Comparison of ENCODE assay signal across 15 cellular contexts in the genomic region with DNA sequence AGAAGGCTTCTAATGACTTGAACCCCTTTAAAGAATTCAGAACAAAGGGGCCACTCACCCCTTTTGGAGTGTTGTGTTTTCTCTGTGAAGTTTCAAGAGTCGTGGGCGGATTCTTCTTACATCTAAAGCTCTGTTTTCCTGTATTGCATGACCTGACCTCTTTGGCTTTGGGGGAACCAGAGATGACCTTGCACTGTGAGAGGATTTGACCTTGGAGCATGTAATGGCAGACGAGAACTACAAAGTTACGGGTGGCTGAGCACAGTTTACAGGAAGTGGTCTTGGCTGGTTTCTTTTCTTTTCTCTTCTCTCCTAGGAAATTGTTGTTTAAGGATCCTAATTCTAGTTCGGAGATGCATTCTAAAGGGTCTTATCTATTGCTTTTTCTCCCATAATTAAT. TPM values are rescaled to one million over a fixed set of nuclear protein-coding genes. Genes with fewer than 3 reads are reported as not detected.
DNase-seq lines count a peak whose midpoint lies in the region; ATAC-seq, FAIRE-seq and TF ChIP-seq lines count a peak whose summit lies in the region.
"Had no signal": no experiment of that assay in that cellular context is flagged by ENCODE, and none has a peak within 500 bp of the region (broad histone marks: within the 10 kb centered on the region; RNA-seq: fewer than 3 reads in every experiment).

No MANE protein-coding gene starts in this region.

- ATAC-seq in HG03565 (IDR thresholded peaks at IDR 0.05; ENCODE audit: unreplicated experiment) = no peak

- H3K9ac ChIP-seq in BLaER1 treated with 17β-estradiol and CSF1 and Interleukin-3, amounts not matched to agents 10 nM and 100 nM = peak overlapping the region in 7 of 11 experiments; percentile 37 to 71 (median 45); a peak in 12 of 22 replicates
- H3K9ac ChIP-seq in SU-DHL-6 (ENCODE audit: low read length) (no peak overlapping the region), parathyroid adenoma (no peak overlapping the region)
- H3K9ac ChIP-seq: GM23248 had no signal

- H3K79me2 ChIP-seq in SU-DHL-6 (ENCODE audit: insufficient read depth, low read length) (no peaks in the 10 kb centered on the region), parathyroid adenoma (no peaks in the 10 kb centered on the region)

- H3K27me3 ChIP-seq in BLaER1 treated with 17β-estradiol and CSF1 and Interleukin-3, amounts not matched to agents 10 nM and 100 nM = no peaks in the 10 kb centered on the region
- H3K27me3 ChIP-seq in SU-DHL-6 (ENCODE audit: low read length) (no peaks in the 10 kb centered on the region), parathyroid adenoma (ENCODE audit: control insufficient read depth, insufficient read depth, low read length) (no peaks in the 10 kb centered on the region)
- H3K27me3 ChIP-seq: BE2C had no signal

- H3K9me2 ChIP-seq in SU-DHL-6 (replicated peaks; ENCODE audit: insufficient read depth, low read length) = no peaks in the 10 kb centered on the region

- peaks cover 35 to 62% (median 54%) of the 10 kb centered on the region in 11 experiments for H3K9me3 ChIP-seq in BLaER1 treated with 17β-estradiol and CSF1 and Interleukin-3, amounts not matched to agents 10 nM and 100 nM (replicated peaks in 1 of 11)
- H3K9me3 ChIP-seq in SU-DHL-6 (ENCODE audit: insufficient read depth, low read length) (peaks cover 21% of the 10 kb centered on the region; the same call in 1 of the 2 replicates), parathyroid adenoma (ENCODE audit: control insufficient read depth, low read length) (no peaks in the 10 kb centered on the region)

- H3K4me3 ChIP-seq in BLaER1 treated with 17β-estradiol and CSF1 and Interleukin-3, amounts not matched to agents 10 nM and 100 nM = peak overlapping the region in 3 of 10 experiments; percentile 8 to 51 (median 30); a peak in 2 of 20 replicates
- H3K4me3 ChIP-seq in SU-DHL-6 (ENCODE audit: insufficient read depth, low read length, poor library complexity, severe bottlenecking) (no peak overlapping the region), parathyroid adenoma (ENCODE audit: low read depth, low read length) (no peak overlapping the region)
- H3K4me3 ChIP-seq: GM23248 had no signal

- H3K4me1 ChIP-seq in BLaER1 treated with 17β-estradiol and CSF1 and Interleukin-3, amounts not matched to agents 10 nM and 100 nM = peaks cover 13 to 32% (median 25%) of the 10 kb centered on the region in 10 experiments
- H3K4me1 ChIP-seq in parathyroid adenoma = peaks cover 20% of the 10 kb centered on the region
- H3K4me1 ChIP-seq: BE2C had no signal

- peak overlapping the region in 10 of 11 experiments; percentile 24 to 87 (median 73); a peak in 18 of 22 replicates for H3K27ac ChIP-seq in BLaER1 treated with 17β-estradiol and CSF1 and Interleukin-3, amounts not matched to agents 10 nM and 100 nM
- H3K27ac ChIP-seq in SU-DHL-6 (ENCODE audit: low read depth, low read length) (no peak overlapping the region), parathyroid adenoma (no peak overlapping the region), substantia nigra (ENCODE audit: low read depth, low read length, poor library complexity, severe bottlenecking) (no peak overlapping the region)
- H3K27ac ChIP-seq: GM23248 had no signal

- H3K36me3 ChIP-seq in BLaER1 treated with 17β-estradiol and CSF1 and Interleukin-3, amounts not matched to agents 10 nM and 100 nM = peaks cover 0 to 4% (median 0%) of the 10 kb centered on the region in 11 experiments; a peak in 3 of 22 replicates
- H3K36me3 ChIP-seq in SU-DHL-6 (ENCODE audit: low read length) (0 out of 2 replicates have a peak, but pooled peaks cover 2% of the 10 kb centered on the region), parathyroid adenoma (ENCODE audit: control insufficient read depth, insufficient read depth, low read length) (no peaks in the 10 kb centered on the region)
- H3K36me3 ChIP-seq: BE2C had no signal

- H2AFZ ChIP-seq in SU-DHL-6 (ENCODE audit: low read depth, low read length, severe bottlenecking) (peak overlapping the region; percentile 68), parathyroid adenoma (peak overlapping the region; percentile 68)
- H2AFZ ChIP-seq: GM23248 had no signal

- TF ChIP-seq POLR2A in GM12891 (IDR thresholded peaks at IDR 0.05; ENCODE audit: low read depth, low read length) = no peak

- no peaks in the 10 kb centered on the region for H4K20me1 ChIP-seq in BLaER1 treated with 17β-estradiol and CSF1 and Interleukin-3, amounts not matched to agents 10 nM and 100 nM
- no peaks in the 10 kb centered on the region for H4K20me1 ChIP-seq in SU-DHL-6 (ENCODE audit: low read depth, low read length)

- DNase-seq in GM12891 (ENCODE audit: insufficient read length, low spot score) (no peak), HuH-7.5 (ENCODE audit: low spot score) (no peak), substantia nigra (lab: John Stamatoyannopoulos, UW) (no peak)
- DNase-seq: BE2C; CD8-positive, alpha-beta memory T cell; DND-41; GM23248; NCI-H187 treated with DMSO at 0.1 percent for 48 hours; NCI-H2171 treated with DMSO at 0.1 percent for 48 hours; SIG-M5 had no signal

- H3F3A ChIP-seq in SU-DHL-6 (ENCODE audit: insufficient read depth) = no peaks in the 10 kb centered on the region

- peak; percentile 50 for FAIRE-seq in GM12891 (lab: Jason Lieb, UNC)
- FAIRE-seq: GM19239 had no signal

- TF ChIP-seq CTCF in SU-DHL-6 (IDR thresholded peaks at IDR 0.05; ENCODE audit: insufficient read depth, low read length, poor library complexity, severe bottlenecking) (no peak), parathyroid adenoma (IDR thresholded peaks at IDR 0.05) (no peak)

- peak overlapping the region; percentile 44 to 79 (median 71) for H3K4me2 ChIP-seq in BLaER1 treated with 17β-estradiol and CSF1 and Interleukin-3, amounts not matched to agents 10 nM and 100 nM
- H3K4me2 ChIP-seq in SU-DHL-6 (ENCODE audit: low read depth, low read length, poor library complexity, severe bottlenecking) (peak overlapping the region; percentile 25), parathyroid adenoma (ENCODE audit: low read length) (no peak overlapping the region)

TF ChIP-seq in GM12891, 5 proteins besides CTCF, POLR2A, EP300 and RAD21:
- TF ChIP-seq PAX5 (IDR thresholded peaks at IDR 0.05; ENCODE audit: insufficient read depth, low read length, severe bottlenecking) (peak; percentile 89), TAF1 (IDR thresholded peaks at IDR 0.05; ENCODE audit: low read depth, low read length) (no peak), SPI1 (IDR thresholded peaks at IDR 0.05; ENCODE audit: low read depth, low read length) (peak; percentile 41; the same call in 1 of the 2 replicates), POLR2AphosphoS5 (IDR thresholded peaks at IDR 0.05; ENCODE audit: low read depth, low read length) (no peak), POU2F2 (IDR thresholded peaks at IDR 0.05; ENCODE audit: low read depth, low read length) (no peak)

RNA-seq across cellular contexts. Expression of gene BDH1, which starts 6.2 kb away (rescaled TPM):
- polyA plus RNA-seq in GM12891 (2012; ENCODE audit: low read depth, missing spikeins) = 36.5 TPM

Comparison
In these comparisons a context has a peak if more than half of its experiments do, and no peak if none do; other contexts are left out.
1. H3K27ac ChIP-seq: peak in BLaER1 treated with 17β-estradiol and CSF1 and Interleukin-3, amounts not matched to agents 10 nM and 100 nM (10 of 11); none in SU-DHL-6 (single experiment), parathyroid adenoma (single experiment) and substantia nigra (single experiment).
2. H3K9ac ChIP-seq: peak in BLaER1 treated with 17β-estradiol and CSF1 and Interleukin-3, amounts not matched to agents 10 nM and 100 nM (7 of 11); none in SU-DHL-6 (single experiment) and parathyroid adenoma (single experiment).